ENCODE assay signal across 15 cellular contexts in the genomic region with DNA sequence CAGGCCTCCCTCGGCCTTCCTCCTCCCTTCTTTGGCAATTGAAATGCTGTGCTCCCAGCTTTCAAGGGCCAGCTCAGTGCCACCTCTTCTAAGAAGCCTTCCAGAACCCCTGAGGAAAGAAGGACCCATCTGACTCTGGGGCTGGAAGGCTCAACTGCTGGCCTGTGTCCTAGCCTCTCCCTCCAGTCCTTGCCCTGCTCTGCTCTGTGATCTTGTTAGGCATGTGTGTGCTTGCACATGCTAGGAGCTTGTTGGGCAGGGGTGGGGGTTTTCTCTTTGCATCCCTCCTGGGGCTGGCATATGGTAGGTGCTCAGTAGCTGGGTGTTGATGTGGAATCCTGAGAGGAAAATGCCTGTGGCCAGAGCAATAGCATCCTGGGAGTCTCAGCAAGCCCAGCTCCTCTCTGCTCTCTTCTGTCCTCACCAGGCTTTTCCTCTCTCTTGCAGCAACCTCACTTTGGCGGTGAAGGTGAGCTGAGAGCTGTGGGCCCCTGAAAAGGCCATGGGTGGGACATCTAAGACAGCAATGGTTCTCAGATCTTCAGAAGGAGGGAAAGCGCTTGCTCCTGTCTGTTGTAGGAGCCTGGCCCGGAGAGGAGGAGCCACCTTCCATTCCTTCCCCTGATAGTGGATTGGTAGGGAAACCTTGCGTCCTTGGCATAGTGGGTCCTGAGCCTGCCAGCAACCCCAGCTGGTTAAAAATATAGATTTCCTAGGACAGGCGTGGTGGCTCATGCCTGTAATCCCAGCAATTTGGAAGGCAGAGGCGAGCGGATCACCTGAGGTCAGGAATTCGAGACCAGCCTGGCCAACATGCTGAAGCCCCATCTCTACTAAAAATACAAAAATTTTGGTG.
"Had no signal": no experiment of that assay in that cellular context is flagged by ENCODE, and none has a peak within 500 bp of the region (broad histone marks: within the 10 kb centered on the region; RNA-seq: fewer than 3 reads in every experiment).

No MANE protein-coding gene starts in this region.

- H3K4me3 Mint-ChIP-seq: activated CD4-positive, alpha-beta T cell treated with anti-CD3 and anti-CD28 coated beads, Interleukin-2, amount 10 ng/mL, durations not matched to agents 24 days and 14 days; naive B cell; neural progenitor cell; stimulated activated naive B cell treated with anti-CD40 and anti-IgM and Interleukin-4, amounts not matched to agents 10 μg/mL and 1 μg/mL and 100 μg/mL, for 72 hours had no signal

- H3K9me3 ChIP-seq: gastrocnemius medialis, heart left ventricle, ovary, thyroid gland had no signal

- H3K9ac ChIP-seq: neural progenitor cell had no signal

- H3K4me1 ChIP-seq: gastrocnemius medialis, neural progenitor cell had no signal

- H3K36me3 Mint-ChIP-seq: naive B cell; neural progenitor cell; stimulated activated naive B cell treated with anti-CD40 and anti-IgM and Interleukin-4, amounts not matched to agents 10 μg/mL and 1 μg/mL and 100 μg/mL, for 72 hours had no signal

- H2AFZ ChIP-seq: neural progenitor cell had no signal

- H3K4me1 Mint-ChIP-seq: activated CD4-positive, alpha-beta T cell treated with anti-CD3 and anti-CD28 coated beads, Interleukin-2, amount 10 ng/mL, durations not matched to agents 24 days and 14 days; naive B cell; neural progenitor cell; stimulated activated naive B cell treated with anti-CD40 and anti-IgM and Interleukin-4, amounts not matched to agents 10 μg/mL and 1 μg/mL and 100 μg/mL, for 72 hours had no signal

- H3K4me2 ChIP-seq: neural progenitor cell had no signal

- H3K36me3 ChIP-seq: gastrocnemius medialis, neural progenitor cell, ovary had no signal

- H3K27me3 ChIP-seq: gastrocnemius medialis, heart left ventricle, neural progenitor cell, ovary, thyroid gland had no signal

- DNase-seq: activated CD4-positive, alpha-beta T cell treated with anti-CD3 and anti-CD28 coated beads, Interleukin-2, amount 10 ng/mL, durations not matched to agents 24 days and 14 days; activated CD4-positive, CD25-positive, alpha-beta regulatory T cell; central memory CD4-positive, alpha-beta T cell; cortex of kidney; effector CD4-positive, alpha-beta T cell; gastrocnemius medialis; heart left ventricle; left colon; naive B cell; stimulated activated CD4-positive, alpha-beta T cell treated with anti-CD3 and anti-CD28 coated beads, Interleukin-2, amount 100 ng/mL, for 48 hours; stimulated activated naive B cell treated with anti-CD40 and anti-IgM and Interleukin-4, amounts not matched to agents 10 μg/mL and 1 μg/mL and 100 μg/mL, for 72 hours; SW 1271; thyroid gland had no signal

- H3K27me3 Mint-ChIP-seq: activated CD4-positive, alpha-beta T cell treated with anti-CD3 and anti-CD28 coated beads, Interleukin-2, amount 10 ng/mL, durations not matched to agents 24 days and 14 days; naive B cell; stimulated activated naive B cell treated with anti-CD40 and anti-IgM and Interleukin-4, amounts not matched to agents 10 μg/mL and 1 μg/mL and 100 μg/mL, for 72 hours had no signal

- H3K27ac Mint-ChIP-seq: activated CD4-positive, alpha-beta T cell treated with anti-CD3 and anti-CD28 coated beads, Interleukin-2, amount 10 ng/mL, durations not matched to agents 24 days and 14 days; neural progenitor cell; stimulated activated naive B cell treated with anti-CD40 and anti-IgM and Interleukin-4, amounts not matched to agents 10 μg/mL and 1 μg/mL and 100 μg/mL, for 72 hours had no signal

- H3K27ac ChIP-seq: gastrocnemius medialis, heart left ventricle, neural progenitor cell, ovary, thyroid gland had no signal

- ATAC-seq: gastrocnemius medialis; heart left ventricle; left colon; stimulated activated naive B cell treated with anti-CD40 and anti-IgM and Interleukin-4, amounts not matched to agents 10 μg/mL and 1 μg/mL and 100 μg/mL, for 72 hours had no signal

- H3K4me3 ChIP-seq: gastrocnemius medialis, heart left ventricle, neural progenitor cell, ovary, thyroid gland had no signal

- H3K9me3 Mint-ChIP-seq: activated CD4-positive, alpha-beta T cell treated with anti-CD3 and anti-CD28 coated beads, Interleukin-2, amount 10 ng/mL, durations not matched to agents 24 days and 14 days; naive B cell; neural progenitor cell; stimulated activated naive B cell treated with anti-CD40 and anti-IgM and Interleukin-4, amounts not matched to agents 10 μg/mL and 1 μg/mL and 100 μg/mL, for 72 hours had no signal
